ENCODE assay signal across 8 cellular contexts in the genomic region with DNA sequence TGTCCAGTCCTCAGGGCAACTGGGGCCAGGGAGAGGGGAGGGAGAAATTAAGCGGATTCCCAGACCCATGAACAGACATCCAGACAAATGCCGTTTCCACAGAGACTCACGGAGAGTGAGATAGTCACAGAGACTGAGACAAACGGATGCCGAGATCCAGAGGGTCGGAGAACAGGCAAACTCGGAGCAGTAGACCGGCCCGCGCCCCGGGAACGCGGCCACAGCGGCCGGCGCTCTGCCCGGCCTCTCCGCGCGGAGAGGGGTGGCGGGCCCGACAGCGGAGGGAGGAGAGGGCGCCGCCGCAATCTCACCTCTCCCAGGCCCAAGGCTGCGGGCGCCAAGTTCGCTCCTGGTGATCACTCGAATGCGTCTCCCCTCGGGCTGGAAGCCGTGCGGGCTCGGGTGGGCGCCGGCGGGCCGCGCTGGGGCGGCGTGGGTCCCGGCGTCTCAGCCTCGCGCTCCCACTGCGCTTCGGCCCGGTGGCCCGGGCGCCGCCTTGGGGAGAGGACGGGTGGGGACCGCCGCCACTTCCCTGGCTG. TPM values are rescaled to one million over a fixed set of nuclear protein-coding genes. Genes with fewer than 3 reads are reported as not detected.
A peak's percentile ranks its signal among the peaks of the same experiment; 100 is the strongest.
DNase-seq lines count a peak whose midpoint lies in the region; ATAC-seq and TF ChIP-seq lines count a peak whose summit lies in the region.

No MANE protein-coding gene starts in this region.

- no peak overlapping the region for H3K27ac Mint-ChIP-seq in endodermal cell
- H3K27ac Mint-ChIP-seq in naive thymus-derived CD4-positive, alpha-beta T cell: peak overlapping the region in 7 of 9 donors; percentile 55 to 86 (median 82)

- no peak overlapping the region for H3K27ac ChIP-seq in endodermal cell (ENCODE audit: low read depth, low read length)
- H3K27ac ChIP-seq in naive thymus-derived CD4-positive, alpha-beta T cell (ENCODE audit: low read depth, low read length): peak overlapping the region; percentile 66

- no peaks in the 10 kb centered on the region for H3K9me3 Mint-ChIP-seq in endodermal cell
- peaks cover 0 to 2% (median 0%) of the 10 kb centered on the region in 11 donors for H3K9me3 Mint-ChIP-seq in naive thymus-derived CD4-positive, alpha-beta T cell

- WGBS in endodermal cell (ENCODE audit: insufficient coverage in 1 of 2, insufficient read length in 1 of 2), 2 experiments: 1% methylated on average over 19 to 55 of the region's 55 CpGs

- H3K4me3 ChIP-seq in BJ (ENCODE audit: low read depth, low read length) (peak overlapping the region; percentile 86), endodermal cell (ENCODE audit: low read length) (peak overlapping the region; percentile 77)
- peak overlapping the region; percentile 76 for H3K4me3 ChIP-seq in naive thymus-derived CD4-positive, alpha-beta T cell (ENCODE audit: low read length)

- H3K36me3 Mint-ChIP-seq in endodermal cell (ENCODE audit: low read depth): no peaks in the 10 kb centered on the region
- peaks cover 0 to 16% (median 0%) of the 10 kb centered on the region in 5 donors for H3K36me3 Mint-ChIP-seq in naive thymus-derived CD4-positive, alpha-beta T cell

- ATAC-seq in GM18517 (IDR thresholded peaks at IDR 0.05; ENCODE audit: unreplicated experiment): peak; percentile 39
- peak; percentile 16 for ATAC-seq in HG02973 (IDR thresholded peaks at IDR 0.05; ENCODE audit: unreplicated experiment)
- ATAC-seq in naive thymus-derived CD4-positive, alpha-beta T cell: peak; percentile 28

- H3K27me3 ChIP-seq in BJ (ENCODE audit: control insufficient read depth, insufficient read depth, low read length) (peaks cover 11% of the 10 kb centered on the region), endodermal cell (ENCODE audit: control insufficient read depth, insufficient read depth, low read length, poor library complexity, severe bottlenecking) (peaks cover 94% of the 10 kb centered on the region)
- H3K27me3 ChIP-seq in naive thymus-derived CD4-positive, alpha-beta T cell (ENCODE audit: control insufficient read depth in 2 of 2, insufficient read depth in 2 of 2, low read length in 2 of 2): peaks cover 0 to 20% of the 10 kb centered on the region in 2 donors

- DNase-seq in BJ (ENCODE audit: low read depth) (no peak), RPMI7951 (ENCODE audit: low read depth) (peak; percentile 33), endodermal cell (no peak), mesenteric fat pad (ENCODE audit: low spot score) (no peak), NCI-H2196 treated with DMSO at 0.1 percent for 48 hours (lab: John Stamatoyannopoulos, UW; ENCODE audit: unreplicated experiment) (no peak)
- DNase-seq in naive thymus-derived CD4-positive, alpha-beta T cell: peak in 1 of 9 donors; percentile 28

- TF ChIP-seq CTCF in BJ (IDR thresholded peaks at IDR 0.05; ENCODE audit: insufficient read depth, low read depth, low read length) (no peak), endodermal cell (conservative IDR thresholded peaks at IDR 0.05) (no peak)

- peaks cover 28% of the 10 kb centered on the region for H3K4me1 Mint-ChIP-seq in endodermal cell
- H3K4me1 Mint-ChIP-seq in naive thymus-derived CD4-positive, alpha-beta T cell: peaks cover 19 to 42% (median 32%) of the 10 kb centered on the region in 7 donors

- CTCF ChIA-PET in BJ (lab: Yijun Ruan, JAX): interaction anchor here (0.7 to 12.3 kb wide), 60 partner anchors 9 to 357 kb away, joined by 3 to 169 read pairs (median 4); no protein-coding TSS in a partner anchor
- CTCF ChIA-PET in naive thymus-derived CD4-positive, alpha-beta T cell (lab: Charles Lee): interaction anchor here (0.5 to 3.4 kb wide), 11 partner anchors 8 to 289 kb away, joined by 3 to 16 read pairs (median 4); a partner anchor contains a TSS

- H3K27me3 Mint-ChIP-seq in endodermal cell (ENCODE audit: insufficient read depth): peaks cover 58% of the 10 kb centered on the region
- H3K27me3 Mint-ChIP-seq in naive thymus-derived CD4-positive, alpha-beta T cell: peaks cover 20 to 45% (median 24%) of the 10 kb centered on the region in 5 donors

- POLR2A ChIA-PET in BJ (lab: Charles Lee): no interaction called here
- POLR2A ChIA-PET in naive thymus-derived CD4-positive, alpha-beta T cell (lab: Charles Lee): interaction anchor here (1.0 kb wide), 2 partner anchors 104 to 717 kb away, joined by 4 to 5 read pairs; a partner anchor contains a TSS

- H3K4me1 ChIP-seq in endodermal cell (ENCODE audit: control insufficient read depth, insufficient read depth, low read length): peaks cover 8% of the 10 kb centered on the region
- H3K4me1 ChIP-seq in naive thymus-derived CD4-positive, alpha-beta T cell (ENCODE audit: control insufficient read depth in 2 of 2, insufficient read depth in 2 of 2, low read length in 2 of 2): peaks cover 8 to 39% of the 10 kb centered on the region in 2 donors

- H3K9ac ChIP-seq in endodermal cell (ENCODE audit: extremely low read depth, low read length, poor library complexity, severe bottlenecking): no peak overlapping the region

- intact Hi-C loops in naive thymus-derived CD4-positive, alpha-beta T cell (cut with micrococcal nuclease): loop anchor here (1.0 to 10.0 kb wide), 9 partner anchors 8 to 942 kb away; a partner anchor contains a TSS

- H3K36me3 ChIP-seq in BJ (ENCODE audit: control insufficient read depth, insufficient read depth, low read length) (no peaks in the 10 kb centered on the region; the same call in 1 of the 2 replicates), endodermal cell (ENCODE audit: control insufficient read depth, insufficient read depth, low read length) (no peaks in the 10 kb centered on the region)
- no peaks in the 10 kb centered on the region for H3K36me3 ChIP-seq in naive thymus-derived CD4-positive, alpha-beta T cell (ENCODE audit: control insufficient read depth in 2 of 3, insufficient read depth in 3 of 3, low read length in 3 of 3)

- H3K9me3 ChIP-seq in endodermal cell (ENCODE audit: control insufficient read depth, low read length): no peaks in the 10 kb centered on the region
- no peaks in the 10 kb centered on the region for H3K9me3 ChIP-seq in naive thymus-derived CD4-positive, alpha-beta T cell (ENCODE audit: control insufficient read depth in 2 of 3, low read length in 3 of 3)

- peak overlapping the region; percentile 61 for H3K4me3 Mint-ChIP-seq in endodermal cell
- peak overlapping the region; percentile 84 to 95 (median 89) for H3K4me3 Mint-ChIP-seq in naive thymus-derived CD4-positive, alpha-beta T cell

RNA-seq across cellular contexts. Expression of a gene that starts 0.8 kb away (rescaled TPM):
- 0.07 and 0.09 TPM in 2 replicates for polyA plus RNA-seq in BJ (2011; rRNA removed)
- 0.09 and 0.15 TPM in 2 replicates for polyA minus RNA-seq in BJ (2011; rRNA and poly(A)+ RNA removed)
- 0.20 and 0.48 TPM in 2 replicates for total RNA-seq in RPMI7951 (2014; rRNA removed; shearing (Covaris generic))
- total RNA-seq in endodermal cell (under 1 TPM; 0.07 to 0.26 TPM), mesenteric fat pad (0.13 TPM)
- 0.36 TPM for polyA plus RNA-seq in endodermal cell (2013, experiment 1 of 2)
- 0.08 TPM for polyA plus RNA-seq in endodermal cell (2013, experiment 2 of 2)
- total RNA-seq in naive thymus-derived CD4-positive, alpha-beta T cell: under 1 TPM; 0.16 to 0.59 (median 0.24) TPM
- under 1 TPM; 0.05 TPM for polyA plus RNA-seq in naive thymus-derived CD4-positive, alpha-beta T cell

RNA-seq across cellular contexts. Expression of a gene that starts 21.0 kb away (rescaled TPM):
- polyA plus RNA-seq in BJ (2011; rRNA removed): 0.04 TPM in 1 of 2 replicates, not detected in the other
- polyA minus RNA-seq in BJ (2011; rRNA and poly(A)+ RNA removed): not detected in 2 replicates
- not detected in 2 replicates for total RNA-seq in RPMI7951 (2014; rRNA removed; shearing (Covaris generic))
- total RNA-seq in endodermal cell: not detected
- polyA plus RNA-seq in endodermal cell (2013, experiment 1 of 2): 0.46 TPM
- polyA plus RNA-seq in endodermal cell (2013, experiment 2 of 2): 0.29 TPM
- not detected for total RNA-seq in naive thymus-derived CD4-positive, alpha-beta T cell
- not detected for polyA plus RNA-seq in naive thymus-derived CD4-positive, alpha-beta T cell
- not detected for total RNA-seq in mesenteric fat pad
